Comparison of ENCODE assay signal across 8 cellular contexts in genomic region chr12:55743967-55744931, GRCh38. TPM values are rescaled to one million over a fixed set of nuclear protein-coding genes. Genes with fewer than 3 reads are reported as not detected.
DNase-seq lines count a peak whose midpoint lies in the region; ATAC-seq and TF ChIP-seq lines count a peak whose summit lies in the region.

No MANE protein-coding gene starts in this region.

- intact Hi-C loops in activated CD4-positive, alpha-beta T cell treated with anti-CD3 and anti-CD28 coated beads, Interleukin-2, amount 10 ng/mL, durations not matched to agents 24 days and 14 days (cut with micrococcal nuclease) = loop anchor here (5.0 kb wide), 1 partner anchor 358 kb away; the partner anchor contains the start of gene PA2G4
- intact Hi-C loops in heart right ventricle (cut with DNase I) (loop anchor here in 7 of 10 donors (2.0 to 10.0 kb wide), 8 partner anchors 51 to 371 kb away; partner anchors contain the start of genes DGKA (in 1 of the 7), ORMDL2 (in 1 of the 7), RPL41 (in 1 of the 7) and RPS26 (in 1 of the 7)), sigmoid colon (cut with DNase I) (loop anchor here (5.0 kb wide), 2 partner anchors 183 to 298 kb away; partner anchors contain the start of genes PYM1 and RPS26)

- peaks cover 4% of the 10 kb centered on the region for H3K27me3 Mint-ChIP-seq in activated CD4-positive, alpha-beta T cell treated with anti-CD3 and anti-CD28 coated beads, Interleukin-2, amount 10 ng/mL, durations not matched to agents 24 days and 14 days

- peak overlapping the region; percentile 71 for H3K27ac Mint-ChIP-seq in activated CD4-positive, alpha-beta T cell treated with anti-CD3 and anti-CD28 coated beads, Interleukin-2, amount 10 ng/mL, durations not matched to agents 24 days and 14 days

- peak; percentile 70 for DNase-seq in activated CD4-positive, alpha-beta T cell treated with anti-CD3 and anti-CD28 coated beads, Interleukin-2, amount 10 ng/mL, durations not matched to agents 24 days and 14 days
- no peak for DNase-seq in activated CD4-positive, alpha-beta T cell treated with anti-CD3 and anti-CD28 coated beads for 4 hours
- peak; percentile 45 for DNase-seq in UCSD-AML1 (lab: John Stamatoyannopoulos, UW; ENCODE audit: unreplicated experiment)
- no peak for DNase-seq in heart right ventricle
- DNase-seq in sigmoid colon = peak; percentile 69
- DNase-seq in T1000 (lab: John Stamatoyannopoulos, UW) = no peak
- no peak for DNase-seq in dedifferentiated amniotic fluid mesenchymal stem cell (ENCODE audit: extremely low spot score)
- no peak for DNase-seq in activated effector memory CD4-positive, alpha-beta T cell treated with Interleukin-2 at 50 U/mL for 16 hours

- 13 to 17% methylated on average over 25 of the region's 25 CpGs for WGBS in heart right ventricle, 2 donors
- WGBS in sigmoid colon, 2 donors = 6% methylated on average over 25 of the region's 25 CpGs

- no peaks in the 10 kb centered on the region for H3K9me3 Mint-ChIP-seq in activated CD4-positive, alpha-beta T cell treated with anti-CD3 and anti-CD28 coated beads, Interleukin-2, amount 10 ng/mL, durations not matched to agents 24 days and 14 days

- peak overlapping the region; percentile 93 for H3K4me3 Mint-ChIP-seq in activated CD4-positive, alpha-beta T cell treated with anti-CD3 and anti-CD28 coated beads, Interleukin-2, amount 10 ng/mL, durations not matched to agents 24 days and 14 days

- H3K4me1 ChIP-seq in heart right ventricle (peaks cover 0 to 59% (median 34%) of the 10 kb centered on the region in 9 donors), sigmoid colon (peaks cover 0 to 38% (median 30%) of the 10 kb centered on the region in 4 donors)

- H3K27ac ChIP-seq in heart right ventricle = peak overlapping the region in 9 of 10 donors; percentile 52 to 72 (median 66)
- H3K27ac ChIP-seq in sigmoid colon = peak overlapping the region; percentile 76 to 85 (median 78)

- H3K27me3 ChIP-seq in heart right ventricle = peaks cover 0 to 11% (median 0%) of the 10 kb centered on the region in 7 donors
- no peaks in the 10 kb centered on the region for H3K27me3 ChIP-seq in sigmoid colon

- H3K9me3 ChIP-seq in heart right ventricle (no peaks in the 10 kb centered on the region), sigmoid colon (no peaks in the 10 kb centered on the region)

- TF ChIP-seq CTCF in heart right ventricle (IDR thresholded peaks at IDR 0.05) (no peak), sigmoid colon (IDR thresholded peaks at IDR 0.05) (no peak)

- no peak for TF ChIP-seq EP300 in sigmoid colon (IDR thresholded peaks at IDR 0.05)

- H3K36me3 Mint-ChIP-seq in activated CD4-positive, alpha-beta T cell treated with anti-CD3 and anti-CD28 coated beads, Interleukin-2, amount 10 ng/mL, durations not matched to agents 24 days and 14 days (ENCODE audit: low read depth) = peaks cover 13% of the 10 kb centered on the region

- TF ChIP-seq POLR2A in sigmoid colon (IDR thresholded peaks at IDR 0.05) = no peak

- H3K4me3 ChIP-seq in heart right ventricle (peak overlapping the region; percentile 63 to 90 (median 72)), sigmoid colon (peak overlapping the region; percentile 45 to 67 (median 60))

- peaks cover 34% of the 10 kb centered on the region for H3K4me1 Mint-ChIP-seq in activated CD4-positive, alpha-beta T cell treated with anti-CD3 and anti-CD28 coated beads, Interleukin-2, amount 10 ng/mL, durations not matched to agents 24 days and 14 days

- H3K36me3 ChIP-seq in heart right ventricle = peaks cover 0 to 3% (median 0%) of the 10 kb centered on the region in 9 donors
- no peaks in the 10 kb centered on the region for H3K36me3 ChIP-seq in sigmoid colon

- peak in 5 of 8 donors; percentile 4 to 35 (median 9) for ATAC-seq in heart right ventricle

RNA-seq across cellular contexts. Expression of gene GDF11, which starts 1.3 kb away (rescaled TPM):
- total RNA-seq in activated CD4-positive, alpha-beta T cell treated with anti-CD3 and anti-CD28 coated beads, Interleukin-2, amount 10 ng/mL, durations not matched to agents 24 days and 14 days = 14.3 and 15.1 TPM in 2 replicates
- total RNA-seq in heart right ventricle (10 to 100 TPM in 8 of 10 donors, 1 to 10 TPM in 2; 6.2 to 17.6 (median 12.4) TPM), sigmoid colon (10 to 100 TPM in 1 of 4 donors, 1 to 10 TPM in 3; 4.3 to 12.2 (median 4.6) TPM)
- polyA plus RNA-seq in heart right ventricle (1 to 10 TPM; 3.2 to 8.3 TPM), sigmoid colon (1 to 10 TPM; 1.2 to 3.9 (median 2.4) TPM)

RNA-seq across cellular contexts. Expression of gene CD63, which starts 15.4 kb away (rescaled TPM):
- 190 and 196 TPM in 2 replicates for total RNA-seq in activated CD4-positive, alpha-beta T cell treated with anti-CD3 and anti-CD28 coated beads, Interleukin-2, amount 10 ng/mL, durations not matched to agents 24 days and 14 days
- total RNA-seq in heart right ventricle = 1,000 to 10,000 TPM in 2 of 10 donors, 100 to 1,000 TPM in 8; 565 to 1,547 (median 768) TPM
- 1,000 to 10,000 TPM; 1,333 to 2,861 TPM for polyA plus RNA-seq in heart right ventricle
- 100 to 1,000 TPM; 670 to 933 (median 849) TPM for total RNA-seq in sigmoid colon
- polyA plus RNA-seq in sigmoid colon = 1,000 to 10,000 TPM in 1 of 3 donors, 100 to 1,000 TPM in 2; 450 to 1,058 (median 486) TPM

RNA-seq across cellular contexts. Expression of gene RDH5, which starts 24.1 kb away (rescaled TPM):
- 7.1 and 8.4 TPM in 2 replicates for total RNA-seq in activated CD4-positive, alpha-beta T cell treated with anti-CD3 and anti-CD28 coated beads, Interleukin-2, amount 10 ng/mL, durations not matched to agents 24 days and 14 days
- 10 to 100 TPM in 6 of 10 donors, 1 to 10 TPM in 4; 4.9 to 25.9 (median 13.6) TPM for total RNA-seq in heart right ventricle
- 10 to 100 TPM; 40.1 to 54.5 TPM for polyA plus RNA-seq in heart right ventricle
- total RNA-seq in sigmoid colon = 10 to 100 TPM; 11.2 to 37.5 (median 32.1) TPM
- polyA plus RNA-seq in sigmoid colon = 10 to 100 TPM in 2 of 3 donors, 1 to 10 TPM in 1; 8.4 to 34.4 (median 27.1) TPM

RNA-seq across cellular contexts. Expression of gene BLOC1S1, which starts 28.4 kb away (rescaled TPM):
- total RNA-seq in activated CD4-positive, alpha-beta T cell treated with anti-CD3 and anti-CD28 coated beads, Interleukin-2, amount 10 ng/mL, durations not matched to agents 24 days and 14 days = 62.7 and 64.8 TPM in 2 replicates
- total RNA-seq in heart right ventricle (100 to 1,000 TPM in 5 of 10 donors, 10 to 100 TPM in 5; 68.3 to 136 (median 101) TPM), sigmoid colon (100 to 1,000 TPM; 173 to 356 (median 317) TPM)
- polyA plus RNA-seq in heart right ventricle (100 to 1,000 TPM; 305 to 515 TPM), sigmoid colon (100 to 1,000 TPM; 329 to 655 (median 634) TPM)

RNA-seq across cellular contexts. Expression of gene ITGA7, which starts 36.5 kb away (rescaled TPM):
- total RNA-seq in activated CD4-positive, alpha-beta T cell treated with anti-CD3 and anti-CD28 coated beads, Interleukin-2, amount 10 ng/mL, durations not matched to agents 24 days and 14 days = 0.65 and 1.5 TPM in 2 replicates
- total RNA-seq in heart right ventricle = 100 to 1,000 TPM; 422 to 750 (median 538) TPM
- polyA plus RNA-seq in heart right ventricle = 100 to 1,000 TPM; 247 to 481 TPM
- total RNA-seq in sigmoid colon = 100 to 1,000 TPM in 3 of 4 donors, 10 to 100 TPM in 1; 66.6 to 588 (median 204) TPM
- 10 to 100 TPM in 1 of 3 donors, 1 to 10 TPM in 2; 1.8 to 21.0 (median 3.6) TPM for polyA plus RNA-seq in sigmoid colon

Comparison
In these comparisons a context has a peak if more than half of its experiments do, and no peak if none do; other contexts are left out.
1. DNase-seq: peak in activated CD4-positive, alpha-beta T cell treated with anti-CD3 and anti-CD28 coated beads, Interleukin-2, amount 10 ng/mL, durations not matched to agents 24 days and 14 days (single experiment), UCSD-AML1 (single experiment) and sigmoid colon (single experiment); none in activated CD4-positive, alpha-beta T cell treated with anti-CD3 and anti-CD28 coated beads for 4 hours (0 of 2), heart right ventricle (0 of 2), T1000 (single experiment), dedifferentiated amniotic fluid mesenchymal stem cell (single experiment) and activated effector memory CD4-positive, alpha-beta T cell treated with Interleukin-2 at 50 U/mL for 16 hours (single experiment).